ENCODE assay signal across 8 cellular contexts in the genomic region with DNA sequence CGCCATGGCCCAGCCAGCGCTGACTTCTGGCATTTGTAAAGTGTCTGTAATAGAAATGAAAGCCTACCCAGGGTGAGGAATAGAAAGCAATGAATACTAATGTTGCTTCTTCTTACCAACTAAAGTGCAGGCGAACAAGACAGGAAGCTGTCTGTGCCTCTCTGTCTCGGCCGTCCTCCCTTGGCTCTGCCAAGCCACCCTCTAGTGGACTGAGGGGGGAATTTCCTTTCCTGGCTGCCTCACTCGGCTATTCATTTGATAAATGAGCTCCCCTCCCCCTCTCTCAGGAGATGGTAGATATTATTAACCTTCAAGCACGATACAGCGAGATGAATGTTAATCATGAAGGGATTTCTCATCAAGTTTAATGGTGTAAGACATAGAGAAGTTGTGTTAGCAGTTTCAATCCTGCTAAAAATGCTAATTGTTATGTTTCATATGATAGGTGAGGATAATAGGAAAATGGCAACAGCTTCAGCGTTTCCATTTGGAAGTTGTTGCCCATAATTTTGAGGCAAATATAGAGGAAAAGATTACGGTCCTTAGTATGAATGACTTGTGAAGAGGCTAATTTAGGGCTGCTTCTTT.
DNase-seq lines count a peak whose midpoint lies in the region; ATAC-seq, FAIRE-seq and TF ChIP-seq lines count a peak whose summit lies in the region.

No MANE protein-coding gene starts in this region.

- H3K9me3 ChIP-seq in hepatocyte (ENCODE audit: low read depth), result no peaks in the 10 kb centered on the region

- no peaks in the 10 kb centered on the region for H3K9me2 ChIP-seq in hepatocyte (replicated peaks; ENCODE audit: insufficient read depth)

- H3K4me1 ChIP-seq in hepatocyte (ENCODE audit: insufficient read depth), result no peaks in the 10 kb centered on the region

- H3K79me2 ChIP-seq in hepatocyte, result no peaks in the 10 kb centered on the region

- DNase-seq in D721Med (ENCODE audit: insufficient read length, low spot score) (no peak), NCI-H748 treated with DMSO at 0.1 percent for 48 hours (lab: John Stamatoyannopoulos, UW) (peak; percentile 70), amniotic stem cell (lab: John Stamatoyannopoulos, UW) (peak; percentile 31), hepatocyte (ENCODE audit: low spot score) (peak; percentile 85), skeletal muscle cell (ENCODE audit: low read depth) (peak; percentile 27)
- DNase-seq in activated CD4-positive, CD25-positive, alpha-beta regulatory T cell (lab: John Stamatoyannopoulos, UW), result no peak

- no peak overlapping the region for H3K4me3 ChIP-seq in hepatocyte
- no peak overlapping the region for H3K4me3 ChIP-seq in skeletal muscle cell (ENCODE audit: low read depth, low read length)

- no peaks in the 10 kb centered on the region for H3K36me3 ChIP-seq in hepatocyte (replicated peaks; ENCODE audit: insufficient read depth, low read depth)

- TF ChIP-seq CTCF in D721Med (IDR thresholded peaks at IDR 0.05; ENCODE audit: insufficient read depth, missing control alignments) (peak; percentile 41), hepatocyte (IDR thresholded peaks at IDR 0.05; ENCODE audit: poor library complexity) (peak; percentile 63)

- H4K20me1 ChIP-seq in hepatocyte (ENCODE audit: insufficient read depth, poor library complexity, severe bottlenecking), result no peaks in the 10 kb centered on the region

- 23% methylated on average over 10 of the region's 10 CpGs for WGBS in hepatocyte (ENCODE audit: low lambda C conversion rate, missing lambda C conversion rate)

- H3K27ac ChIP-seq in hepatocyte, result no peak overlapping the region

- H3K27me3 ChIP-seq in hepatocyte, result peaks cover 12% of the 10 kb centered on the region

- peak; percentile 25 for FAIRE-seq in D721Med (lab: Jason Lieb, UNC)

- no peak overlapping the region for H3K4me2 ChIP-seq in hepatocyte

- peak overlapping the region; percentile 18 for H2AFZ ChIP-seq in hepatocyte

- ATAC-seq in GM19324 (IDR thresholded peaks at IDR 0.05; ENCODE audit: low FRiP score, unreplicated experiment), result peak; percentile 88
- ATAC-seq in HG03378 (IDR thresholded peaks at IDR 0.05; ENCODE audit: unreplicated experiment), result peak; percentile 61

Comparison
In these comparisons a context has a peak if more than half of its experiments do, and no peak if none do; other contexts are left out.
1. DNase-seq: peak in NCI-H748 treated with DMSO at 0.1 percent for 48 hours (single experiment), amniotic stem cell (single experiment), hepatocyte (single experiment) and skeletal muscle cell (single experiment); none in D721Med (single experiment) and activated CD4-positive, CD25-positive, alpha-beta regulatory T cell (0 of 4).